In genomic region chr9:127578627-127578951, GRCh38 we compare ENCODE assay signal across 9 cellular contexts. TPM values are rescaled to one million over a fixed set of nuclear protein-coding genes. Genes with fewer than 3 reads are reported as not detected.
DNase-seq lines count a peak whose midpoint lies in the region; ATAC-seq and TF ChIP-seq lines count a peak whose summit lies in the region.
"Had no signal": no experiment of that assay in that cellular context is flagged by ENCODE, and none has a peak within 500 bp of the region (broad histone marks: within the 10 kb centered on the region; RNA-seq: fewer than 3 reads in every experiment).

No MANE protein-coding gene starts in this region.

- H3K4me1 ChIP-seq in right atrium auricular region = peaks cover 0 to 38% of the 10 kb centered on the region in 2 donors
- peaks cover 0 to 35% of the 10 kb centered on the region in 2 donors for H3K4me1 ChIP-seq in breast epithelium
- H3K4me1 ChIP-seq in uterus = peaks cover 0 to 11% of the 10 kb centered on the region in 2 donors

- H3K27me3 Mint-ChIP-seq in mesothelial cell of epicardium (ENCODE audit: low read depth) = no peaks in the 10 kb centered on the region

- H3K36me3 ChIP-seq in right atrium auricular region (no peaks in the 10 kb centered on the region), breast epithelium (no peaks in the 10 kb centered on the region), uterus (no peaks in the 10 kb centered on the region)

- ATAC-seq in left ventricle myocardium superior = no peak

- H3K4me1 Mint-ChIP-seq in mesothelial cell of epicardium = peaks cover 20% of the 10 kb centered on the region

- peaks cover 1% of the 10 kb centered on the region for H3K9me3 Mint-ChIP-seq in mesothelial cell of epicardium
- H3K9me3 Mint-ChIP-seq: IgD-negative memory B cell had no signal

- no peak for TF ChIP-seq POLR2A in breast epithelium (IDR thresholded peaks at IDR 0.05)
- TF ChIP-seq POLR2A in uterus (IDR thresholded peaks at IDR 0.05) = no peak

- H3K36me3 Mint-ChIP-seq in mesothelial cell of epicardium = no peaks in the 10 kb centered on the region
- H3K36me3 Mint-ChIP-seq: IgD-negative memory B cell had no signal

- H3K4me3 ChIP-seq in right atrium auricular region = no peak overlapping the region
- peak overlapping the region in 2 of 3 donors; percentile 24 to 39 for H3K4me3 ChIP-seq in breast epithelium
- no peak overlapping the region for H3K4me3 ChIP-seq in uterus

- H3K27ac Mint-ChIP-seq in mesothelial cell of epicardium = peak overlapping the region; percentile 18
- H3K27ac Mint-ChIP-seq: IgD-negative memory B cell had no signal

- no peaks in the 10 kb centered on the region for H3K9me3 ChIP-seq in right atrium auricular region
- H3K9me3 ChIP-seq in breast epithelium = no peaks in the 10 kb centered on the region
- no peaks in the 10 kb centered on the region for H3K9me3 ChIP-seq in uterus

- intact Hi-C loops in left ventricle myocardium superior (cut with micrococcal nuclease) = no loop called here
- intact Hi-C loops in breast epithelium (cut with DNase I; ENCODE audit: low total_unique reads) = loop anchor here (10.0 kb wide), 1 partner anchor 1506 kb away; the partner anchor contains the start of gene DOLPP1
- intact Hi-C loops in uterus (cut with DNase I; ENCODE audit: low total_unique reads) = no loop called here

- no peak overlapping the region for H3K4me3 Mint-ChIP-seq in mesothelial cell of epicardium

- TF ChIP-seq CTCF in right atrium auricular region (IDR thresholded peaks at IDR 0.05) = no peak
- no peak for TF ChIP-seq CTCF in breast epithelium (IDR thresholded peaks at IDR 0.05)
- TF ChIP-seq CTCF in mesothelial cell of epicardium (IDR thresholded peaks at IDR 0.05; ENCODE audit: unreplicated experiment) = no peak
- TF ChIP-seq CTCF in uterus (IDR thresholded peaks at IDR 0.05) = no peak

- H3K27me3 ChIP-seq in right atrium auricular region (no peaks in the 10 kb centered on the region), breast epithelium (no peaks in the 10 kb centered on the region), uterus (no peaks in the 10 kb centered on the region)

- H3K27ac ChIP-seq in right atrium auricular region (peak overlapping the region; percentile 84 to 88), breast epithelium (peak overlapping the region; percentile 88 to 96), uterus (peak overlapping the region; percentile 86 to 88)

- DNase-seq in right atrium auricular region (ENCODE audit: low spot score) = no peak
- DNase-seq in left ventricle myocardium superior = no peak
- no peak for DNase-seq in breast epithelium (ENCODE audit: low spot score in 2 of 2)
- DNase-seq in mesothelial cell of epicardium (ENCODE audit: low spot score in 2 of 2, unreplicated experiment in 2 of 2) = no peak
- no peak for DNase-seq in uterus
- no peak for DNase-seq in stimulated activated CD4-positive, alpha-beta T cell treated with anti-CD3 and anti-CD28 coated beads, Interleukin-4, amount 100 ng/mL, for 24 hours
- no peak for DNase-seq in stimulated activated CD4-positive, alpha-beta T cell treated with anti-CD3 and anti-CD28 coated beads, Interleukin-1b, Interleukin-23, amount 100 ng/mL, for 48 hours
- no peak for DNase-seq in dermis blood vessel endothelial cell

RNA-seq across cellular contexts. Expression of gene STXBP1, which starts 33.5 kb away (rescaled TPM):
- total RNA-seq in right atrium auricular region (10 to 100 TPM; 44.9 to 72.8 TPM), left ventricle myocardium superior (49.4 TPM), breast epithelium (10 to 100 TPM; 19.0 to 45.9 (median 43.2) TPM), mesothelial cell of epicardium (94.9 to 112 TPM (median 105 TPM) in 3 replicates), uterus (100 to 1,000 TPM in 2 of 4 donors, 10 to 100 TPM in 2; 46.6 to 147 (median 99.5) TPM), dermis blood vessel endothelial cell (24.7 and 34.0 TPM in 2 replicates)

Comparison
In these comparisons a context has a peak if more than half of its experiments do, and no peak if none do; other contexts are left out.
1. H3K4me3 ChIP-seq: peak in breast epithelium (2 of 3); none in right atrium auricular region (0 of 2) and uterus (0 of 2).
2. Peak in every context shown above with its lines, with median percentiles within 50 percentile points of each other: H3K27ac ChIP-seq.